ENCODE assay signal across 35 cellular contexts in genomic region chr18:30034818-30035217, GRCh38.
"Had no signal": no experiment of that assay in that cellular context is flagged by ENCODE, and none has a peak within 500 bp of the region (broad histone marks: within the 10 kb centered on the region; RNA-seq: fewer than 3 reads in every experiment).

No MANE protein-coding gene starts in this region.

- H3K4me3 ChIP-seq: MG63 had no signal

- H3K36me3 ChIP-seq: MG63 had no signal

- H3K9me3 ChIP-seq: MG63 had no signal

- DNase-seq: Karpas-422, Kasumi-1, MG63, MM.1S, MV-4-11, NCI-H1048, NCI-H1092, NCI-H1092 treated with DMSO at 0.1 percent for 48 hours, NCI-H1105, NCI-H1105 treated with DMSO at 0.1 percent for 48 hours, NCI-H1417, NCI-H1417 treated with DMSO at 0.1 percent for 48 hours, NCI-H1436, NCI-H1436 treated with DMSO at 0.1 percent for 48 hours, NCI-H146, NCI-H1694, NCI-H1694 treated with DMSO at 0.1 percent for 48 hours, NCI-H187, NCI-H187 treated with DMSO at 0.1 percent for 48 hours, NCI-H1930, NCI-H2029, NCI-H2029 treated with DMSO at 0.1 percent for 48 hours, NCI-H2081, NCI-H2081 treated with DMSO at 0.1 percent for 48 hours, NCI-H2107, NCI-H2171, NCI-H2171 treated with DMSO at 0.1 percent for 48 hours, NCI-H2227 treated with DMSO at 0.1 percent for 48 hours, NCI-H226, NCI-H345, NCI-H446, NCI-H446 treated with DMSO at 0.1 percent for 48 hours, NCI-H510A, NCI-H510A treated with DMSO at 0.1 percent for 48 hours, NCI-H524 had no signal
